ENCODE assay signal across 8 cellular contexts in genomic region chr6:154410619-154411044, GRCh38. TPM values are rescaled to one million over a fixed set of nuclear protein-coding genes. Genes with fewer than 3 reads are reported as not detected.
DNase-seq lines count a peak whose midpoint lies in the region; ATAC-seq and TF ChIP-seq lines count a peak whose summit lies in the region.

No MANE protein-coding gene starts in this region.

- DNase-seq in AG20443 (ENCODE audit: low spot score) = peak; percentile 88
- DNase-seq in H4 (ENCODE audit: low spot score) = peak; percentile 92
- peak; percentile 60 to 85 for DNase-seq in SJCRH30
- DNase-seq in fibroblast of mammary gland (ENCODE audit: low read depth) = peak; percentile 97
- DNase-seq in osteocyte (ENCODE audit: extremely low spot score, unreplicated experiment) = peak; percentile 90
- DNase-seq in SK-N-DZ (ENCODE audit: low spot score) = no peak

- H3K27ac Mint-ChIP-seq in osteocyte (ENCODE audit: unreplicated experiment) = peak overlapping the region; percentile 94

- peak overlapping the region; percentile 35 for H3K27ac ChIP-seq in SJCRH30

- no peak overlapping the region for H3K4me3 ChIP-seq in SJCRH30
- H3K4me3 ChIP-seq in fibroblast of mammary gland (ENCODE audit: control insufficient read depth, low read depth, low read length) = no peak overlapping the region

- peaks cover 30% of the 10 kb centered on the region for H3K36me3 Mint-ChIP-seq in osteocyte (ENCODE audit: unreplicated experiment)

- peaks cover 52% of the 10 kb centered on the region for H3K4me1 Mint-ChIP-seq in osteocyte (ENCODE audit: unreplicated experiment)

- no peaks in the 10 kb centered on the region for H3K9me3 Mint-ChIP-seq in osteocyte (ENCODE audit: unreplicated experiment)

- no peaks in the 10 kb centered on the region for H3K9me3 ChIP-seq in SJCRH30 (replicated peaks)

- H3K4me3 Mint-ChIP-seq in osteocyte (ENCODE audit: unreplicated experiment) = peak overlapping the region; percentile 55

- ATAC-seq in HG02642 (IDR thresholded peaks at IDR 0.05; ENCODE audit: poor library complexity, unreplicated experiment) = no peak
- no peak for ATAC-seq in GM19455 (IDR thresholded peaks at IDR 0.05; ENCODE audit: unreplicated experiment)

- no peaks in the 10 kb centered on the region for H3K27me3 ChIP-seq in SJCRH30

- peaks cover 68% of the 10 kb centered on the region for H3K36me3 ChIP-seq in SJCRH30

- TF ChIP-seq CTCF in fibroblast of mammary gland (conservative IDR thresholded peaks at IDR 0.05; ENCODE audit: control insufficient read depth, insufficient read depth, low read depth, low read length) (no peak), osteocyte (IDR thresholded peaks at IDR 0.05) (no peak)

- no peaks in the 10 kb centered on the region for H3K27me3 Mint-ChIP-seq in osteocyte (ENCODE audit: unreplicated experiment)

- H3K4me1 ChIP-seq in SJCRH30 = peaks cover 33% of the 10 kb centered on the region

RNA-seq across cellular contexts. Expression of gene IPCEF1, which starts 54.0 kb away (rescaled TPM):
- total RNA-seq in H4 (2014; rRNA removed; shearing (Covaris generic)) = 0.54 and 1.1 TPM in 2 replicates
- 1.5 and 2.3 TPM in 2 replicates for total RNA-seq in SJCRH30 (2014; rRNA removed; shearing (Covaris generic))
- 0.31 and 0.46 TPM in 2 replicates for total RNA-seq in osteocyte
- not detected in 2 replicates for polyA plus RNA-seq in SK-N-DZ (2014; cell fraction: cytosol; rRNA removed)
- polyA plus RNA-seq in SK-N-DZ (2014; cell fraction: nucleus; rRNA removed) = not detected in 2 replicates
